In the genomic region with DNA sequence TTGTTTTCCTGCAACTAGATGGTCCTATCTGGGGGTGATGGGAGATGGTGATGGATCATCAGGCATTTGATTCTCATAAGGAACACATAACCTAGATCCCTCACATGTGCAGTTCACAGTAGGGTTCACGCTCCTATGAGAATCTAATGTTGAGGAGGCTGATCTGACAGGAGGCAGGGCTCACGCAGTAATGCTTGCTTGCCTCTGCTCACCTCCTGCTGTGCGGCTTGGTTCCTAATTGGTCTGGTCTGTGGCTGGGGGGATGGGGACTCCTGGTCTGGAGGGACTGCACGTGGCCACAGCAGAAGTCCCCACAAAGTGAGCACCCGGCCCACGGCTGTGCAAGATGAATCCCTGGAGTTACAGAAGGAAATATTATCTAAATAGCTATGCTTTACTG, we compare ENCODE assay signal across 27 cellular contexts. TPM values are rescaled to one million over a fixed set of nuclear protein-coding genes. Genes with fewer than 3 reads are reported as not detected.
"Had no signal": no experiment of that assay in that cellular context is flagged by ENCODE, and none has a peak within 500 bp of the region (broad histone marks: within the 10 kb centered on the region; RNA-seq: fewer than 3 reads in every experiment).

No MANE protein-coding gene starts in this region.

- H3K36me3 ChIP-seq: gastrocnemius medialis, lower lobe of right lung, prostate gland, sigmoid colon, tibial artery had no signal

- H3K4me3 ChIP-seq: dorsolateral prefrontal cortex, gastrocnemius medialis, lower lobe of right lung, prostate gland, sigmoid colon, testis, tibial artery had no signal

- H3K4me3 Mint-ChIP-seq: natural killer cell treated with Interleukin-12 subunit alpha and Interleukin-12 subunit beta and Interleukin-15 and Interleukin-18, amount 100 ng/mL, for 72 hours; neural crest cell; stimulated activated memory B cell treated with anti-CD40 and anti-IgM and Interleukin-4, amounts not matched to agents 10 μg/mL and 1 μg/mL and 100 μg/mL, for 72 hours; type B pancreatic cell had no signal

- H3K27ac ChIP-seq: dorsolateral prefrontal cortex, epithelial cell of prostate, gastrocnemius medialis, lower lobe of right lung, prostate gland, sigmoid colon, testis, tibial artery had no signal

- H3K9me3 Mint-ChIP-seq: natural killer cell treated with Interleukin-12 subunit alpha and Interleukin-12 subunit beta and Interleukin-15 and Interleukin-18, amount 100 ng/mL, for 72 hours; neural crest cell; type B pancreatic cell had no signal

- H3K27ac Mint-ChIP-seq: natural killer cell treated with Interleukin-12 subunit alpha and Interleukin-12 subunit beta and Interleukin-15 and Interleukin-18, amount 100 ng/mL, for 72 hours; stimulated activated memory B cell treated with anti-CD40 and anti-IgM and Interleukin-4, amounts not matched to agents 10 μg/mL and 1 μg/mL and 100 μg/mL, for 72 hours; type B pancreatic cell had no signal

- H3K9me3 ChIP-seq: gastrocnemius medialis, lower lobe of right lung, prostate gland, sigmoid colon, testis, tibial artery had no signal

- H3K4me1 Mint-ChIP-seq: neural crest cell; stimulated activated memory B cell treated with anti-CD40 and anti-IgM and Interleukin-4, amounts not matched to agents 10 μg/mL and 1 μg/mL and 100 μg/mL, for 72 hours had no signal

- H3K27me3 ChIP-seq: testis had no signal

- DNase-seq: dorsolateral prefrontal cortex; effector CD4-positive, alpha-beta T cell; foreskin fibroblast; gastrocnemius medialis; head of caudate nucleus; left ventricle myocardium superior; lower lobe of right lung; nucleus accumbens; right cardiac atrium; sigmoid colon; stimulated activated CD4-positive, alpha-beta T cell treated with anti-CD3 and anti-CD28 coated beads, Interleukin-2, amount 100 ng/mL, for 24 hours; stimulated activated CD4-positive, alpha-beta T cell treated with anti-CD3 and anti-CD28 coated beads, Interleukin-4, amount 100 ng/mL, for 4 hours; stimulated activated naive CD8-positive, alpha-beta T cell treated with anti-CD3 and anti-CD28 coated beads, Interleukin-15, Interleukin-2, amounts not matched to agents 100 U/mL and 50 U/mL, for 24 hours; substantia nigra; testis; tibial artery had no signal

- H3K36me3 Mint-ChIP-seq: natural killer cell treated with Interleukin-12 subunit alpha and Interleukin-12 subunit beta and Interleukin-15 and Interleukin-18, amount 100 ng/mL, for 72 hours; stimulated activated memory B cell treated with anti-CD40 and anti-IgM and Interleukin-4, amounts not matched to agents 10 μg/mL and 1 μg/mL and 100 μg/mL, for 72 hours; type B pancreatic cell had no signal

- H3K4me1 ChIP-seq: gastrocnemius medialis, lower lobe of right lung, prostate gland, sigmoid colon, testis, tibial artery had no signal

RNA-seq across cellular contexts. Expression of gene MC5R, which starts 11.3 kb away (rescaled TPM):
- total RNA-seq: gastrocnemius medialis; glomerular endothelial cell; left ventricle myocardium superior; lower lobe of right lung; mononuclear cell; natural killer cell treated with Interleukin-12 subunit alpha and Interleukin-12 subunit beta and Interleukin-15 and Interleukin-18, amount 100 ng/mL, for 72 hours; neural crest cell; osteocyte; prostate gland; right cardiac atrium; sigmoid colon; urinary bladder had no signal
- polyA plus RNA-seq: keratinocyte, right cardiac atrium, sigmoid colon, urinary bladder had no signal
